8 cellular contexts compared by ENCODE assay signal in genomic region chr2:127885780-127886592, GRCh38. TPM values are rescaled to one million over a fixed set of nuclear protein-coding genes. Genes with fewer than 3 reads are reported as not detected.
DNase-seq lines count a peak whose midpoint lies in the region; ATAC-seq and TF ChIP-seq lines count a peak whose summit lies in the region.
"Not testable (repeated sequence)": the region's sequence is repeated elsewhere in the genome, so short reads cannot be mapped to it uniquely, and the experiment has no call there.

AMMECR1L (minus strand) TSS chr2:127885956; CDS start chr2:127874234, 11,722 bp downstream.

- H3K27me3 Mint-ChIP-seq in CD14-positive monocyte (ENCODE audit: low read depth in 3 of 3); effector memory CD8-positive, alpha-beta T cell: not testable (repeated sequence)

- peak within 1 kb of the TSS; percentile 89 for H3K4me3 ChIP-seq in OCI-LY3 (ENCODE audit: low read length)
- H3K4me3 ChIP-seq in lung = peak within 1 kb of the TSS; percentile 45

- DNase-seq in CD14-positive monocyte (ENCODE audit: low spot score) = peak; percentile 68
- peak; percentile 46 for DNase-seq in activated CD8-positive, alpha-beta memory T cell treated with anti-CD3 and anti-CD28 coated beads, Interleukin-2, amount 50 U/mL, for 1 hour (ENCODE audit: extremely low read depth)
- peak; percentile 64 to 71 (median 66) for DNase-seq in effector memory CD8-positive, alpha-beta T cell
- DNase-seq in lung (ENCODE audit: low spot score) = peak; percentile 79
- DNase-seq in stimulated activated CD4-positive, alpha-beta T cell treated with anti-CD3 and anti-CD28 coated beads, Interleukin-4, amount 100 ng/mL, for 4 hours = peak; percentile 62 to 80

- peaks cover 39% of the 10 kb centered on the region for H3K79me2 ChIP-seq in OCI-LY3 (ENCODE audit: low read length)

- H3K27me3 ChIP-seq in OCI-LY3 (ENCODE audit: low read depth, low read length); lung (ENCODE audit: control insufficient read depth, insufficient read depth): not testable (repeated sequence)

- H3K36me3 ChIP-seq in OCI-LY3 (replicated peaks; ENCODE audit: low read depth, low read length) = peaks cover 18% of the 10 kb centered on the region
- not testable (repeated sequence) for H3K36me3 ChIP-seq in lung (ENCODE audit: control insufficient read depth in 2 of 2, insufficient read depth in 2 of 2, low read length in 2 of 2)

- not testable (repeated sequence) for TF ChIP-seq CTCF in CD14-positive monocyte (IDR thresholded peaks at IDR 0.05); OCI-LY3 (IDR thresholded peaks at IDR 0.05; ENCODE audit: low read depth, low read length); lung (IDR thresholded peaks at IDR 0.05; ENCODE audit: control extremely low read depth, extremely low read depth)

- peaks cover 25 to 32% of the 10 kb centered on the region in 2 donors for H3K36me3 Mint-ChIP-seq in CD14-positive monocyte
- H3K36me3 Mint-ChIP-seq in effector memory CD8-positive, alpha-beta T cell (ENCODE audit: insufficient read depth) = peaks cover 33% of the 10 kb centered on the region

- H3K9me3 ChIP-seq in OCI-LY3 (ENCODE audit: insufficient read depth, low read length); lung (ENCODE audit: control insufficient read depth in 2 of 2, insufficient read depth in 1 of 2, low read length in 1 of 2): not testable (repeated sequence)

- H3K9ac ChIP-seq in OCI-LY3 (ENCODE audit: low read length) = peak within 1 kb of the TSS; percentile 72

- peak within 1 kb of the TSS; percentile 83 to 96 for H3K4me3 Mint-ChIP-seq in CD14-positive monocyte
- H3K4me3 Mint-ChIP-seq in effector memory CD8-positive, alpha-beta T cell = peak within 1 kb of the TSS; percentile 91 to 92

- WGBS in lung, 2 donors = 0% methylated on average over 34 to 78 of the region's 85 CpGs

- peak within 1 kb of the TSS; percentile 99 for H3K4me2 ChIP-seq in OCI-LY3 (ENCODE audit: low read length)

- intact Hi-C loops in CD14-positive monocyte (cut with micrococcal nuclease) = loop anchor here (2.0 to 10.0 kb wide), 3 partner anchors 29 to 209 kb away; partner anchors contain the start of genes SAP130 (in 1 of the 2) and UGGT1 (in 1 of the 2)

- peaks cover 12% of the 10 kb centered on the region for H4K20me1 ChIP-seq in OCI-LY3 (ENCODE audit: insufficient read depth, low read length)

- H3K27ac Mint-ChIP-seq in CD14-positive monocyte = peak within 1 kb of the TSS; percentile 79 to 92 (median 89)
- peak within 1 kb of the TSS; percentile 89 to 92 for H3K27ac Mint-ChIP-seq in effector memory CD8-positive, alpha-beta T cell

- not testable (repeated sequence) for H3K9me3 Mint-ChIP-seq in CD14-positive monocyte; effector memory CD8-positive, alpha-beta T cell

- H3K27ac ChIP-seq in OCI-LY3 (ENCODE audit: low read length) (peak within 1 kb of the TSS; percentile 51), lung (ENCODE audit: low read depth in 1 of 2, low read length in 1 of 2) (peak within 1 kb of the TSS; percentile 91 to 95)

- H2AFZ ChIP-seq in OCI-LY3 (ENCODE audit: low read depth, low read length) = not testable (repeated sequence)

- H3K4me1 ChIP-seq in OCI-LY3 (ENCODE audit: low read length) (peaks cover 16% of the 10 kb centered on the region), lung (ENCODE audit: control insufficient read depth in 2 of 2, insufficient read depth in 2 of 2, low read length in 2 of 2) (peaks cover 7 to 20% of the 10 kb centered on the region in 2 donors)

- peak; percentile 91 for ATAC-seq in GM19455 (IDR thresholded peaks at IDR 0.05; ENCODE audit: unreplicated experiment)
- peak; percentile 84 for ATAC-seq in HG03521 (IDR thresholded peaks at IDR 0.05; ENCODE audit: unreplicated experiment)
- peak; percentile 87 for ATAC-seq in effector memory CD8-positive, alpha-beta T cell (replicated peaks)
- peak; percentile 95 for ATAC-seq in lung (ENCODE audit: insufficient read depth, low FRiP score)

- H3K4me1 Mint-ChIP-seq in CD14-positive monocyte = peaks cover 29% of the 10 kb centered on the region
- H3K4me1 Mint-ChIP-seq in effector memory CD8-positive, alpha-beta T cell (ENCODE audit: low read depth in 2 of 2) = peaks cover 23 to 33% of the 10 kb centered on the region in 2 donors

RNA-seq across cellular contexts. Expression of gene AMMECR1L, which starts in this region (rescaled TPM):
- polyA plus RNA-seq in CD14-positive monocyte (1 to 10 TPM; 2.5 to 3.1 TPM), lung (1 to 10 TPM; 7.0 to 9.9 TPM)
- 10 to 100 TPM; 13.5 to 15.2 TPM for total RNA-seq in lung

Comparison
In these comparisons a context has a peak if more than half of its experiments do, and no peak if none do; other contexts are left out.
1. Peak in every context shown above with its lines: DNase-seq, ATAC-seq, H3K4me3 ChIP-seq and H3K27ac ChIP-seq.